ENCODE assay signal across 17 cellular contexts in genomic region chr4:6857009-6857882, GRCh38. TPM values are rescaled to one million over a fixed set of nuclear protein-coding genes. Genes with fewer than 3 reads are reported as not detected.
DNase-seq lines count a peak whose midpoint lies in the region; ATAC-seq, FAIRE-seq and TF ChIP-seq lines count a peak whose summit lies in the region.
"Had no signal": no experiment of that assay in that cellular context is flagged by ENCODE, and none has a peak within 500 bp of the region (broad histone marks: within the 10 kb centered on the region; RNA-seq: fewer than 3 reads in every experiment).

No MANE protein-coding gene starts in this region.

- no peak for TF ChIP-seq RAD21 in K562 (CRISPR knock-in tag; conservative IDR thresholded peaks at IDR 0.05 in 1 of 2, IDR thresholded peaks at IDR 0.05 in 1 of 2)

- H3K9me1 ChIP-seq in K562 (ENCODE audit: control insufficient read depth, insufficient read depth, low read length): no peaks in the 10 kb centered on the region

- H3K4me1 Mint-ChIP-seq in activated T-cell treated with anti-CD3 and anti-CD28 coated beads, Interleukin-2, amount 50 U/mL, for 72 hours (ENCODE audit: low read depth): peaks cover 16% of the 10 kb centered on the region
- peaks cover 27% of the 10 kb centered on the region for H3K4me1 Mint-ChIP-seq in activated T-cell treated with anti-CD3 and anti-CD28 coated beads, Interleukin-2, amount 50 U/mL, for 4 hours (ENCODE audit: low read depth)

- H3K27me3 ChIP-seq in K562 (ENCODE audit: control insufficient read depth in 2 of 2, insufficient read depth in 2 of 2, low read length in 2 of 2): no peaks in the 10 kb centered on the region; a peak in 1 of 5 replicates
- H3K27me3 ChIP-seq in skeletal muscle tissue (ENCODE audit: control insufficient read depth in 3 of 3, insufficient read depth in 3 of 3, low read length in 3 of 3): no peaks in the 10 kb centered on the region
- no peaks in the 10 kb centered on the region for H3K27me3 ChIP-seq in MM.1S (replicated peaks; ENCODE audit: insufficient read depth, low read length)
- H3K27me3 ChIP-seq: colonic mucosa had no signal

- in situ Hi-C loops in K562 (cut with MboI): no loop called here

- H3K27me3 Mint-ChIP-seq in activated T-cell treated with anti-CD3 and anti-CD28 coated beads, Interleukin-2, amount 50 U/mL, for 72 hours (ENCODE audit: low read depth): no peaks in the 10 kb centered on the region
- no peaks in the 10 kb centered on the region for H3K27me3 Mint-ChIP-seq in activated T-cell treated with anti-CD3 and anti-CD28 coated beads, Interleukin-2, amount 50 U/mL, for 4 hours (ENCODE audit: low read depth)
- H3K27me3 Mint-ChIP-seq: CD4-positive, alpha-beta T cell had no signal

- H3K9me3 ChIP-seq in K562 (replicated peaks; ENCODE audit: control insufficient read depth, insufficient read depth, low read depth, low read length) (no peaks in the 10 kb centered on the region), skeletal muscle tissue (ENCODE audit: control insufficient read depth in 3 of 3, low read length in 3 of 3) (peaks cover 0 to 6% (median 3%) of the 10 kb centered on the region in 3 donors), MM.1S (replicated peaks; ENCODE audit: insufficient read depth, low read length) (no peaks in the 10 kb centered on the region)
- H3K9me3 ChIP-seq: colonic mucosa had no signal

- BruUV-seq in K562 (replicated peaks; lab: Mats Ljungman, UMichigan): no TSS peak

- H3K9me2 ChIP-seq in MM.1S (replicated peaks; ENCODE audit: insufficient read depth, low read length): no peaks in the 10 kb centered on the region

- TF ChIP-seq POLR2A in K562 (conservative IDR thresholded peaks at IDR 0.05): no peak

- no peak overlapping the region for H3K4me2 ChIP-seq in K562 (ENCODE audit: insufficient read depth, low read length)
- H3K4me2 ChIP-seq in MM.1S (ENCODE audit: low read depth, low read length): no peak overlapping the region

- peaks cover 1 to 4% of the 10 kb centered on the region in 2 donors for H3K9me3 Mint-ChIP-seq in activated T-cell treated with anti-CD3 and anti-CD28 coated beads, Interleukin-2, amount 50 U/mL, for 72 hours
- no peaks in the 10 kb centered on the region for H3K9me3 Mint-ChIP-seq in activated T-cell treated with anti-CD3 and anti-CD28 coated beads, Interleukin-2, amount 50 U/mL, for 4 hours
- H3K9me3 Mint-ChIP-seq: CD4-positive, alpha-beta T cell had no signal

- WGBS in K562 (ENCODE audit: insufficient coverage, low coverage, missing lambda C conversion rate): 94% methylated on average over 6 of the region's 6 CpGs

- H3K4me3 ChIP-seq in K562 (no peak overlapping the region), skeletal muscle tissue (ENCODE audit: low read length in 3 of 3) (peak overlapping the region; percentile 29 to 83 (median 58)), MM.1S (ENCODE audit: low read length) (no peak overlapping the region)
- H3K4me3 ChIP-seq: colonic mucosa had no signal

- H4K20me1 ChIP-seq in K562 (replicated peaks; ENCODE audit: control insufficient read depth, insufficient read depth, low read length) (0 out of 2 replicates have a peak, but pooled peaks cover 6% of the 10 kb centered on the region), MM.1S (ENCODE audit: insufficient read depth, low read length) (no peaks in the 10 kb centered on the region)

- H3K79me2 ChIP-seq in K562 (ENCODE audit: control insufficient read depth, insufficient read depth, low read length) (peaks cover 38% of the 10 kb centered on the region), MM.1S (ENCODE audit: low read length) (peaks cover 6% of the 10 kb centered on the region)

- CTCF ChIA-PET in K562 (lab: Yijun Ruan, JAX; ENCODE audit: low intra/inter-chr PET ratio): no interaction called here

- H3K4me1 ChIP-seq in K562 (replicated peaks in 1 of 2; ENCODE audit: control insufficient read depth in 2 of 2, insufficient read depth in 2 of 2, low read length in 2 of 2) (peaks cover 0 to 13% of the 10 kb centered on the region in 2 experiments; a peak in 3 of 5 replicates), skeletal muscle tissue (ENCODE audit: control insufficient read depth in 3 of 3, insufficient read depth in 3 of 3, low read length in 3 of 3) (peaks cover 9 to 18% (median 15%) of the 10 kb centered on the region in 3 donors), MM.1S (ENCODE audit: low read length) (no peaks in the 10 kb centered on the region)
- H3K4me1 ChIP-seq: colonic mucosa had no signal

- no peak for ATAC-seq in activated T-cell treated with anti-CD3 and anti-CD28 coated beads, Interleukin-2, amount 50 U/mL, for 72 hours (replicated peaks in 1 of 2)
- ATAC-seq in activated T-cell treated with anti-CD3 and anti-CD28 coated beads, Interleukin-2, amount 50 U/mL, for 4 hours: no peak
- ATAC-seq in K562 (peak; percentile 48; the same call in 2 of the 3 replicates), left ventricle myocardium superior (peak; percentile 47)

- peaks cover 64% of the 10 kb centered on the region for H3K36me3 ChIP-seq in K562 (ENCODE audit: control insufficient read depth, insufficient read depth, low read length)
- peaks cover 23 to 45% (median 36%) of the 10 kb centered on the region in 3 donors for H3K36me3 ChIP-seq in skeletal muscle tissue (ENCODE audit: control insufficient read depth in 3 of 3, insufficient read depth in 3 of 3, low read length in 3 of 3)
- H3K36me3 ChIP-seq in MM.1S (replicated peaks; ENCODE audit: insufficient read depth, low read length): peaks cover 7% of the 10 kb centered on the region; the same call in 1 of the 2 replicates
- H3K36me3 ChIP-seq: colonic mucosa had no signal

- no peak for FAIRE-seq in K562 (lab: Jason Lieb, UNC)
- FAIRE-seq: endothelial cell of umbilical vein, RCC 7860 had no signal

- TF ChIP-seq CTCF in K562 (IDR thresholded peaks at IDR 0.05 in 2 of 3, conservative IDR thresholded peaks at IDR 0.05 in 1 of 3; ENCODE audit: insufficient read depth in 2 of 3, low read depth in 1 of 3, low read length in 3 of 3): no peak
- TF ChIP-seq CTCF in MM.1S (IDR thresholded peaks at IDR 0.05; ENCODE audit: low read length): no peak

- no peak overlapping the region for H2AFZ ChIP-seq in K562 (ENCODE audit: low read depth, low read length)
- H2AFZ ChIP-seq in MM.1S (ENCODE audit: low read length): no peak overlapping the region

- H3K27ac ChIP-seq in K562 (ENCODE audit: extremely low read depth, low read depth, low read length) (no peak overlapping the region), skeletal muscle tissue (ENCODE audit: low read depth, low read length) (peak overlapping the region; percentile 96), MM.1S (ENCODE audit: low read length) (no peak overlapping the region)
- H3K27ac ChIP-seq: colonic mucosa had no signal

- POLR2A ChIA-PET in K562 (lab: Yijun Ruan, JAX): interaction anchor here (0.6 kb wide), 1 partner anchor 45 kb away, joined by 4 read pairs; no protein-coding TSS in a partner anchor

- no peak overlapping the region for H3K4me3 Mint-ChIP-seq in activated T-cell treated with anti-CD3 and anti-CD28 coated beads, Interleukin-2, amount 50 U/mL, for 72 hours
- no peak overlapping the region for H3K4me3 Mint-ChIP-seq in activated T-cell treated with anti-CD3 and anti-CD28 coated beads, Interleukin-2, amount 50 U/mL, for 4 hours
- H3K4me3 Mint-ChIP-seq: CD4-positive, alpha-beta T cell had no signal

- H3K27ac Mint-ChIP-seq in activated T-cell treated with anti-CD3 and anti-CD28 coated beads, Interleukin-2, amount 50 U/mL, for 72 hours: peak overlapping the region; percentile 77

- no peak overlapping the region for H3K9ac ChIP-seq in K562 (ENCODE audit: insufficient read depth in 1 of 2, low read depth in 2 of 2, low read length in 2 of 2)
- peak overlapping the region; percentile 63 to 69 (median 69) for H3K9ac ChIP-seq in skeletal muscle tissue (ENCODE audit: low read depth in 1 of 3, low read length in 3 of 3)
- no peak overlapping the region for H3K9ac ChIP-seq in MM.1S (ENCODE audit: low read length)

- H3F3A ChIP-seq in MM.1S (ENCODE audit: insufficient read depth, low read length): no peaks in the 10 kb centered on the region

- DNase-seq in activated T-cell treated with anti-CD3 and anti-CD28 coated beads, Interleukin-2, amount 50 U/mL, for 72 hours: no peak
- no peak for DNase-seq in activated T-cell treated with anti-CD3 and anti-CD28 coated beads, Interleukin-2, amount 50 U/mL, for 4 hours
- peak in 1 of 4 experiments; percentile 24 for DNase-seq in K562 (ENCODE audit: extremely low read depth in 1 of 4, low spot score in 3 of 4)
- no peak for DNase-seq in left ventricle myocardium superior
- no peak for DNase-seq in MM.1S
- no peak for DNase-seq in middle frontal gyrus (ENCODE audit: extremely low spot score, low spot score)
- DNase-seq in CD1c-positive myeloid dendritic cell (ENCODE audit: extremely low spot score): no peak
- DNase-seq: activated CD4-positive, alpha-beta T cell treated with anti-CD3 and anti-CD28 coated beads, Interleukin-2, amount 50 U/mL, for 48 hours; activated effector memory CD4-positive, alpha-beta T cell treated with anti-CD3 and anti-CD28 coated beads, Interleukin-2, amount 50 U/mL, for 16 hours; CD4-positive, alpha-beta T cell; colonic mucosa; DMS79 treated with DMSO at 0.1 percent for 48 hours; H7; NCI-H1105 had no signal

- H3K36me3 Mint-ChIP-seq in activated T-cell treated with anti-CD3 and anti-CD28 coated beads, Interleukin-2, amount 50 U/mL, for 72 hours (ENCODE audit: insufficient read depth in 2 of 2): peaks cover 9 to 25% of the 10 kb centered on the region in 2 donors
- peaks cover 40% of the 10 kb centered on the region for H3K36me3 Mint-ChIP-seq in activated T-cell treated with anti-CD3 and anti-CD28 coated beads, Interleukin-2, amount 50 U/mL, for 4 hours (ENCODE audit: insufficient read depth)

- intact Hi-C loops in K562 (cut with micrococcal nuclease): loop anchor here (5.0 kb wide), 1 partner anchor 75 kb away; the partner anchor contains the start of gene KIAA0232
- intact Hi-C loops in left ventricle myocardium superior (cut with micrococcal nuclease): no loop called here

- no peak for TF ChIP-seq EP300 in K562 (IDR thresholded peaks at IDR 0.05; ENCODE audit: low read length)

RNA-seq across cellular contexts. Expression of gene TBC1D14, which starts 52.4 kb away (rescaled TPM):
- total RNA-seq in activated T-cell treated with anti-CD3 and anti-CD28 coated beads, Interleukin-2, amount 50 U/mL, for 72 hours: 10 to 100 TPM; 26.5 to 32.4 TPM
- 10 to 100 TPM; 39.8 to 45.7 (median 41.7) TPM for total RNA-seq in activated T-cell treated with anti-CD3 and anti-CD28 coated beads, Interleukin-2, amount 50 U/mL, for 4 hours
- total RNA-seq in K562 (2011; cell fraction: chromatin; rRNA removed; ENCODE audit: low replicate concordance): 61.0 and 70.3 TPM in 2 replicates
- total RNA-seq in K562 (2011; cell fraction: nucleolus; rRNA removed): 50.4 and 54.0 TPM in 2 replicates
- 45.9 and 49.3 TPM in 2 replicates for total RNA-seq in K562 (2011; cell fraction: nucleoplasm; rRNA removed)
- 50.2 and 54.4 TPM in 2 replicates for total RNA-seq in K562 (2014; rRNA removed)
- total RNA-seq in K562 (2014; rRNA removed; fragmentation: Illumina TruSeq; extraction: Trizol): 44.8 and 45.5 TPM in 2 replicates
- total RNA-seq in K562 (2015; rRNA removed; fragmentation: Illumina TruSeq; extraction: Trizol): 55.8 and 57.7 TPM in 2 replicates
- total RNA-seq in K562 (2021): 55.4 and 59.6 TPM in 2 replicates
- polyA plus RNA-seq in K562 (2011; rRNA removed): 31.4 and 41.2 TPM in 2 replicates
- polyA plus RNA-seq in K562 (2011; cell fraction: cytosol; rRNA removed): 37.0 and 43.7 TPM in 2 replicates
- polyA plus RNA-seq in K562 (2011; cell fraction: nucleus; rRNA removed): 37.0 and 46.2 TPM in 2 replicates
- polyA plus RNA-seq in K562 (2012): 45.4 TPM in 2 replicates
- polyA plus RNA-seq in K562 (2014; fragmentation: Illumina TruSeq; extraction: Trizol): 46.2 and 47.7 TPM in 2 replicates
- 1 to 10 TPM; 2.1 to 2.7 TPM for polyA plus RNA-seq in K562 (2014; fragmentation: Nextera tagmentation; extraction: Ambion mirVana)
- 43.3 and 50.8 TPM in 2 replicates for polyA plus RNA-seq in K562 (2014; rRNA removed)
- polyA minus RNA-seq in K562 (2011; rRNA and poly(A)+ RNA removed): 51.1 and 64.3 TPM in 2 replicates
- 29.6 and 35.1 TPM in 2 replicates for polyA minus RNA-seq in K562 (2011; cell fraction: cytosol; rRNA and poly(A)+ RNA removed)
- 26.1 and 34.0 TPM in 2 replicates for polyA minus RNA-seq in K562 (2011; cell fraction: nucleus; rRNA and poly(A)+ RNA removed)
- 40.4 TPM for total RNA-seq in left ventricle myocardium superior
- total RNA-seq in skeletal muscle tissue: 40.2 TPM

Comparison
In these comparisons a context has a peak if more than half of its experiments do, and no peak if none do; other contexts are left out.
1. ATAC-seq: peak in K562 (single experiment) and left ventricle myocardium superior (single experiment); none in activated T-cell treated with anti-CD3 and anti-CD28 coated beads, Interleukin-2, amount 50 U/mL, for 72 hours (0 of 2) and activated T-cell treated with anti-CD3 and anti-CD28 coated beads, Interleukin-2, amount 50 U/mL, for 4 hours (0 of 2).
2. H3K4me3 ChIP-seq: peak in skeletal muscle tissue (3 of 3); none in K562 (single experiment) and MM.1S (single experiment).
3. H3K9ac ChIP-seq: peak in skeletal muscle tissue (3 of 3); none in K562 (0 of 2) and MM.1S (single experiment).